Comparison of ENCODE assay signal across 8 cellular contexts in genomic region chr3:51975857-51976549, GRCh38. TPM values are rescaled to one million over a fixed set of nuclear protein-coding genes. Genes with fewer than 3 reads are reported as not detected.
DNase-seq lines count a peak whose midpoint lies in the region; ATAC-seq, FAIRE-seq and TF ChIP-seq lines count a peak whose summit lies in the region.

No MANE protein-coding gene starts in this region.

- no peaks in the 10 kb centered on the region for H3K27me3 ChIP-seq in DOHH2 (ENCODE audit: control insufficient read depth, low read length)
- H3K27me3 ChIP-seq in adipocyte (replicated peaks; ENCODE audit: control insufficient read depth, insufficient read depth, low read length) = no peaks in the 10 kb centered on the region
- no peaks in the 10 kb centered on the region for H3K27me3 ChIP-seq in left ventricle myocardium inferior (ENCODE audit: low read depth)
- no peaks in the 10 kb centered on the region for H3K27me3 ChIP-seq in pancreas

- peaks cover 24% of the 10 kb centered on the region for H3F3A ChIP-seq in DOHH2 (ENCODE audit: control insufficient read depth, insufficient read depth)

- H3K9ac ChIP-seq in adipocyte (ENCODE audit: low read length) = peak overlapping the region; percentile 96

- no peak overlapping the region for H3K27ac ChIP-seq in DOHH2 (ENCODE audit: low read depth, low read length)
- peak overlapping the region; percentile 99 for H3K27ac ChIP-seq in left ventricle myocardium inferior (replicated peaks)
- peak overlapping the region in 3 of 4 donors; percentile 42 to 94 (median 73) for H3K27ac ChIP-seq in pancreas

- no peak for FAIRE-seq in pancreas (lab: Jason Lieb, UNC)

- peak overlapping the region; percentile 99 for H3K4me3 ChIP-seq in DOHH2 (ENCODE audit: low read length)
- peak overlapping the region; percentile 84 for H3K4me3 ChIP-seq in NB4 (ENCODE audit: low read depth, low read length)
- H3K4me3 ChIP-seq in adipocyte (ENCODE audit: low read length) = peak overlapping the region; percentile 97
- H3K4me3 ChIP-seq in left ventricle myocardium inferior = peak overlapping the region; percentile 87
- peak overlapping the region in 2 of 4 donors; percentile 59 to 77 for H3K4me3 ChIP-seq in pancreas

- TF ChIP-seq POLR2A in NB4 (IDR thresholded peaks at IDR 0.05; ENCODE audit: extremely low read depth, insufficient read length) = no peak

- H3K36me3 ChIP-seq in DOHH2 (ENCODE audit: control insufficient read depth, low read length) (peaks cover 15% of the 10 kb centered on the region), adipocyte (ENCODE audit: control insufficient read depth, insufficient read depth, low read length, severe bottlenecking) (peaks cover 13% of the 10 kb centered on the region), left ventricle myocardium inferior (no peaks in the 10 kb centered on the region), pancreas (no peaks in the 10 kb centered on the region)

- H3K9me3 ChIP-seq in DOHH2 (ENCODE audit: control insufficient read depth, insufficient read depth, low read length) (no peaks in the 10 kb centered on the region), adipocyte (ENCODE audit: control insufficient read depth, low read length) (no peaks in the 10 kb centered on the region), left ventricle myocardium inferior (replicated peaks) (no peaks in the 10 kb centered on the region), pancreas (no peaks in the 10 kb centered on the region)

- ATAC-seq in pancreas = peak in 2 of 4 donors; percentile 8 to 18
- ATAC-seq in GM21360 (IDR thresholded peaks at IDR 0.05; ENCODE audit: unreplicated experiment) = no peak
- no peak for ATAC-seq in GM21526 (IDR thresholded peaks at IDR 0.05; ENCODE audit: low FRiP score, unreplicated experiment)

- no peaks in the 10 kb centered on the region for H4K20me1 ChIP-seq in DOHH2 (ENCODE audit: control insufficient read depth, insufficient read depth, low read depth, low read length)

- H3K9me2 ChIP-seq in DOHH2 (replicated peaks; ENCODE audit: control insufficient read depth, low read length) = no peaks in the 10 kb centered on the region

- TF ChIP-seq CTCF in DOHH2 (IDR thresholded peaks at IDR 0.05; ENCODE audit: low read depth, low read length, poor library complexity, severe bottlenecking) (peak; percentile 14), NB4 (IDR thresholded peaks at IDR 0.05; ENCODE audit: low read depth, low read length) (peak; percentile 14), left ventricle myocardium inferior (IDR thresholded peaks at IDR 0.05; ENCODE audit: borderline replicate concordance) (no peak), pancreas (IDR thresholded peaks at IDR 0.05) (no peak)

- intact Hi-C loops in left ventricle myocardium inferior (cut with micrococcal nuclease) (no loop called here), pancreas (cut with DNase I) (no loop called here)

- 36 to 37% methylated on average over 45 of the region's 45 CpGs for WGBS in pancreas, 2 donors

- peaks cover 19% of the 10 kb centered on the region for H3K4me1 ChIP-seq in DOHH2 (ENCODE audit: control insufficient read depth, low read length)
- H3K4me1 ChIP-seq in adipocyte (ENCODE audit: control insufficient read depth, insufficient read depth, low read length) = peaks cover 17% of the 10 kb centered on the region
- peaks cover 49% of the 10 kb centered on the region for H3K4me1 ChIP-seq in left ventricle myocardium inferior
- peaks cover 11 to 18% (median 13%) of the 10 kb centered on the region in 3 donors for H3K4me1 ChIP-seq in pancreas

- H3K79me2 ChIP-seq in DOHH2 (ENCODE audit: control insufficient read depth, low read length) = peaks cover 33% of the 10 kb centered on the region

- peak overlapping the region; percentile 95 for H3K4me2 ChIP-seq in DOHH2 (ENCODE audit: low read length)

- DNase-seq in NB4 (ENCODE audit: low read depth) = peak; percentile 50
- peak; percentile 73 for DNase-seq in adipocyte (ENCODE audit: low read depth)
- peak; percentile 70 for DNase-seq in left ventricle myocardium inferior
- DNase-seq in pancreas = peak; percentile 63 to 88 (median 76)
- DNase-seq in T-helper 9 cell = no peak

RNA-seq across cellular contexts. Expression of gene ABHD14A, which starts 1.1 kb away (rescaled TPM):
- total RNA-seq in left ventricle myocardium inferior = 25.8 TPM
- 10 to 100 TPM in 2 of 6 donors, 1 to 10 TPM in 4; 5.9 to 11.2 (median 9.0) TPM for total RNA-seq in pancreas
- 10 to 100 TPM; 30.5 to 36.3 TPM for polyA plus RNA-seq in pancreas

RNA-seq across cellular contexts. Expression of gene ABHD14B, which starts 2.2 kb away (rescaled TPM):
- total RNA-seq in left ventricle myocardium inferior (14.6 TPM), pancreas (10 to 100 TPM; 26.6 to 37.9 (median 31.8) TPM)
- 10 to 100 TPM; 42.7 to 50.1 TPM for polyA plus RNA-seq in pancreas

RNA-seq across cellular contexts. Expression of gene ACY1, which starts 7.3 kb away (rescaled TPM):
- total RNA-seq in left ventricle myocardium inferior = 20.2 TPM
- total RNA-seq in pancreas = 10 to 100 TPM in 4 of 6 donors, 1 to 10 TPM in 2; 5.7 to 16.8 (median 14.2) TPM
- polyA plus RNA-seq in pancreas = 10 to 100 TPM; 15.8 to 21.5 TPM

RNA-seq across cellular contexts. Expression of gene PCBP4, which starts 8.7 kb away (rescaled TPM):
- total RNA-seq in left ventricle myocardium inferior (73.0 TPM), pancreas (10 to 100 TPM; 10.7 to 19.8 (median 14.5) TPM)
- 10 to 100 TPM; 43.3 to 55.2 TPM for polyA plus RNA-seq in pancreas

RNA-seq across cellular contexts. Expression of gene RPL29, which starts 19.7 kb away (rescaled TPM):
- total RNA-seq in left ventricle myocardium inferior (621 TPM), pancreas (1,000 to 10,000 TPM in 2 of 6 donors, 100 to 1,000 TPM in 4; 643 to 1,285 (median 890) TPM)
- polyA plus RNA-seq in pancreas = 1,000 to 10,000 TPM; 1,152 to 1,829 TPM

Comparison
In these comparisons a context has a peak if more than half of its experiments do, and no peak if none do; other contexts are left out.
1. CTCF ChIP-seq: peak in DOHH2 (single experiment) and NB4 (single experiment); none in left ventricle myocardium inferior (single experiment) and pancreas (0 of 4).